Comparison of ENCODE assay signal across 13 cellular contexts in genomic region chr13:110698689-110699088, GRCh38. TPM values are rescaled to one million over a fixed set of nuclear protein-coding genes. Genes with fewer than 3 reads are reported as not detected.
DNase-seq lines count a peak whose midpoint lies in the region; ATAC-seq and TF ChIP-seq lines count a peak whose summit lies in the region.
"Had no signal": no experiment of that assay in that cellular context is flagged by ENCODE, and none has a peak within 500 bp of the region (broad histone marks: within the 10 kb centered on the region; RNA-seq: fewer than 3 reads in every experiment).

No MANE protein-coding gene starts in this region.

- 92 to 95% methylated on average over 4 of the region's 4 CpGs for WGBS in heart right ventricle, 2 donors
- 94 to 97% methylated on average over 4 of the region's 4 CpGs for WGBS in lower leg skin, 2 donors

- ATAC-seq in activated CD4-positive, alpha-beta T cell treated with anti-CD3 and anti-CD28 coated beads for 36 hours, result peak; percentile 26
- ATAC-seq in GM21526 (IDR thresholded peaks at IDR 0.05; ENCODE audit: low FRiP score, unreplicated experiment) (peak; percentile 56), HG03139 (IDR thresholded peaks at IDR 0.05; ENCODE audit: unreplicated experiment) (peak; percentile 73), sciatic nerve (no peak), Right ventricle myocardium superior (ENCODE audit: poor library complexity) (no peak), heart right ventricle (no peak)
- ATAC-seq: PC-3 had no signal

- peaks cover 0 to 99% (median 54%) of the 10 kb centered on the region in 9 donors for H3K36me3 ChIP-seq in heart right ventricle

- H3K4me1 ChIP-seq in heart right ventricle, result peaks cover 0 to 38% (median 4%) of the 10 kb centered on the region in 9 donors
- H3K4me1 ChIP-seq: testis had no signal

- H3K27ac ChIP-seq in heart right ventricle, result peak overlapping the region in 1 of 10 donors; percentile 36
- H3K27ac ChIP-seq: testis had no signal

- TF ChIP-seq POLR2A in lower leg skin (IDR thresholded peaks at IDR 0.05), result no peak

- TF ChIP-seq CTCF in heart right ventricle (IDR thresholded peaks at IDR 0.05) (no peak), lower leg skin (IDR thresholded peaks at IDR 0.05) (no peak)

- CTCF ChIA-PET in activated CD4-positive, alpha-beta T cell treated with anti-CD3 and anti-CD28 coated beads for 36 hours (lab: Charles Lee), result no interaction called here

- H3K9me3 Mint-ChIP-seq in activated CD4-positive, alpha-beta T cell treated with anti-CD3 and anti-CD28 coated beads for 36 hours (ENCODE audit: low read depth), result no peaks in the 10 kb centered on the region

- no peak overlapping the region for H3K4me3 Mint-ChIP-seq in activated CD4-positive, alpha-beta T cell treated with anti-CD3 and anti-CD28 coated beads for 36 hours

- H3K27me3 ChIP-seq in heart right ventricle, result no peaks in the 10 kb centered on the region
- H3K27me3 ChIP-seq: testis had no signal

- no peak overlapping the region for H3K27ac Mint-ChIP-seq in activated CD4-positive, alpha-beta T cell treated with anti-CD3 and anti-CD28 coated beads for 36 hours

- H3K27me3 Mint-ChIP-seq in activated CD4-positive, alpha-beta T cell treated with anti-CD3 and anti-CD28 coated beads for 36 hours, result no peaks in the 10 kb centered on the region

- H3K9me3 ChIP-seq in heart right ventricle, result no peaks in the 10 kb centered on the region
- H3K9me3 ChIP-seq: testis had no signal

- H3K4me3 ChIP-seq in heart right ventricle (no peak overlapping the region), lower leg skin (ENCODE audit: low read depth, poor library complexity, severe bottlenecking) (no peak overlapping the region)
- H3K4me3 ChIP-seq: testis had no signal

- H3K36me3 Mint-ChIP-seq in activated CD4-positive, alpha-beta T cell treated with anti-CD3 and anti-CD28 coated beads for 36 hours (ENCODE audit: low read depth), result peaks cover 50% of the 10 kb centered on the region

- peaks cover 41% of the 10 kb centered on the region for H3K4me1 Mint-ChIP-seq in activated CD4-positive, alpha-beta T cell treated with anti-CD3 and anti-CD28 coated beads for 36 hours

- intact Hi-C loops in activated CD4-positive, alpha-beta T cell treated with anti-CD3 and anti-CD28 coated beads for 36 hours (cut with DNase I, micrococcal nuclease), result no loop called here
- intact Hi-C loops in sciatic nerve (cut with DNase I), result no loop called here
- intact Hi-C loops in Right ventricle myocardium superior (cut with DNase I), result no loop called here
- intact Hi-C loops in heart right ventricle (cut with DNase I), result no loop called here
- intact Hi-C loops in lower leg skin (cut with DNase I; ENCODE audit: low total_unique reads), result no loop called here

- POLR2A ChIA-PET in activated CD4-positive, alpha-beta T cell treated with anti-CD3 and anti-CD28 coated beads for 36 hours (lab: Charles Lee), result no interaction called here

- DNase-seq in activated CD4-positive, alpha-beta T cell treated with anti-CD3 and anti-CD28 coated beads for 36 hours, result no peak
- DNase-seq in activated CD4-positive, alpha-beta T cell treated with anti-CD3 and anti-CD28 coated beads for 1 hour, result no peak
- DNase-seq in sciatic nerve (ENCODE audit: low spot score) (peak; percentile 19), Right ventricle myocardium superior (no peak), heart right ventricle (no peak), lower leg skin (ENCODE audit: low spot score in 2 of 2) (no peak)
- DNase-seq: foreskin fibroblast, KBM-7, NCI-H2107, PC-3, testis had no signal

RNA-seq across cellular contexts. Expression of gene CARS2, which starts 7.2 kb away (rescaled TPM):
- total RNA-seq in activated CD4-positive, alpha-beta T cell treated with anti-CD3 and anti-CD28 coated beads for 36 hours, result 10 to 100 TPM; 52.1 to 55.8 TPM
- total RNA-seq in sciatic nerve (66.5 TPM), Right ventricle myocardium superior (55.3 TPM), heart right ventricle (10 to 100 TPM; 35.2 to 53.5 (median 42.8) TPM), lower leg skin (10 to 100 TPM; 33.9 to 64.7 (median 51.8) TPM)
- polyA plus RNA-seq in heart right ventricle, result 100 to 1,000 TPM in 1 of 2 donors, 10 to 100 TPM in 1; 61.3 to 103 TPM

RNA-seq across cellular contexts. Expression of gene ING1, which starts 14.8 kb away (rescaled TPM):
- total RNA-seq in activated CD4-positive, alpha-beta T cell treated with anti-CD3 and anti-CD28 coated beads for 36 hours, result 10 to 100 TPM; 19.6 to 19.7 TPM
- total RNA-seq in sciatic nerve (17.4 TPM), Right ventricle myocardium superior (6.6 TPM), heart right ventricle (1 to 10 TPM; 4.1 to 9.3 (median 6.3) TPM), lower leg skin (10 to 100 TPM; 10.6 to 26.1 (median 13.7) TPM)
- 10 to 100 TPM in 1 of 2 donors, 1 to 10 TPM in 1; 5.4 to 15.6 TPM for polyA plus RNA-seq in heart right ventricle

Comparison
In these comparisons a context has a peak if more than half of its experiments do, and no peak if none do; other contexts are left out.
1. ATAC-seq: peak in activated CD4-positive, alpha-beta T cell treated with anti-CD3 and anti-CD28 coated beads for 36 hours (single experiment), GM21526 (single experiment) and HG03139 (single experiment); none in sciatic nerve (single experiment), Right ventricle myocardium superior (single experiment) and heart right ventricle (0 of 8).